20 cellular contexts compared by ENCODE assay signal in genomic region chr5:81408496-81408895, GRCh38. TPM values are rescaled to one million over a fixed set of nuclear protein-coding genes. Genes with fewer than 3 reads are reported as not detected.
DNase-seq lines count a peak whose midpoint lies in the region; ATAC-seq and TF ChIP-seq lines count a peak whose summit lies in the region.
"Had no signal": no experiment of that assay in that cellular context is flagged by ENCODE, and none has a peak within 500 bp of the region (broad histone marks: within the 10 kb centered on the region; RNA-seq: fewer than 3 reads in every experiment).

No MANE protein-coding gene starts in this region.

- no peak for TF ChIP-seq POLR2A in heart left ventricle (IDR thresholded peaks at IDR 0.05)

- DNase-seq in EH (ENCODE audit: low read depth): peak; percentile 24
- DNase-seq in adipocyte (ENCODE audit: low read depth): peak; percentile 34
- DNase-seq in foreskin melanocyte: peak; percentile 73
- DNase-seq in middle frontal gyrus (ENCODE audit: extremely low spot score, low spot score): no peak
- DNase-seq in NCI-H510A treated with DMSO at 0.1 percent for 48 hours (lab: John Stamatoyannopoulos, UW): no peak
- no peak for DNase-seq in heart left ventricle
- DNase-seq: AML-193; C1 segment of cervical spinal cord; Calu3; CD8-positive, alpha-beta T cell; DMS153; NCI-H1105; NCI-H2029 treated with DMSO at 0.1 percent for 48 hours; NCI-H226; NCI-H524 treated with DMSO at 0.1 percent for 48 hours; SIG-M5 had no signal

- H3K9me3 ChIP-seq in adipocyte (ENCODE audit: control insufficient read depth, low read length) (no peaks in the 10 kb centered on the region), heart left ventricle (no peaks in the 10 kb centered on the region)

- H3K4me3 ChIP-seq in adipocyte (ENCODE audit: low read length) (peak overlapping the region; percentile 46), heart left ventricle (no peak overlapping the region)

- no peak for ATAC-seq in heart left ventricle
- no peak for ATAC-seq in GM19395 (IDR thresholded peaks at IDR 0.05; ENCODE audit: unreplicated experiment)
- ATAC-seq: CD8-positive, alpha-beta T cell; Panc1 had no signal

- WGBS in heart left ventricle, 4 donors: 57 to 70% (median 63%) methylated on average over 1 of the region's 1 CpG

- peak overlapping the region; percentile 25 for H3K9ac ChIP-seq in adipocyte (ENCODE audit: low read length)
- H3K9ac ChIP-seq: KMS-11 had no signal

- no peak for TF ChIP-seq CTCF in heart left ventricle (IDR thresholded peaks at IDR 0.05)

- H3K27me3 ChIP-seq in adipocyte (replicated peaks; ENCODE audit: control insufficient read depth, insufficient read depth, low read length) (no peaks in the 10 kb centered on the region), heart left ventricle (no peaks in the 10 kb centered on the region)

- H3K4me1 ChIP-seq in adipocyte (ENCODE audit: control insufficient read depth, insufficient read depth, low read length) (peaks cover 36% of the 10 kb centered on the region), heart left ventricle (no peaks in the 10 kb centered on the region)

- intact Hi-C loops in heart left ventricle (cut with DNase I): no loop called here

- no peaks in the 10 kb centered on the region for H3K36me3 ChIP-seq in adipocyte (ENCODE audit: control insufficient read depth, insufficient read depth, low read length, severe bottlenecking)
- H3K36me3 ChIP-seq in heart left ventricle: peaks cover 0 to 6% (median 0%) of the 10 kb centered on the region in 9 donors

- no peak overlapping the region for H3K27ac ChIP-seq in heart left ventricle
- H3K27ac ChIP-seq: KMS-11 had no signal

RNA-seq across cellular contexts. Expression of gene ACOT12, which starts 14.6 kb away (rescaled TPM):
- not detected for total RNA-seq in heart left ventricle
- polyA plus RNA-seq in heart left ventricle: not detected
- total RNA-seq: CD8-positive, alpha-beta T cell; H1 had no signal

Comparison
In these comparisons a context has a peak if more than half of its experiments do, and no peak if none do; other contexts are left out.
1. DNase-seq: peak in EH (single experiment), adipocyte (single experiment) and foreskin melanocyte (single experiment); none in middle frontal gyrus (single experiment), NCI-H510A treated with DMSO at 0.1 percent for 48 hours (single experiment) and heart left ventricle (0 of 5).